Comparison of ENCODE assay signal across 13 cellular contexts in the genomic region with DNA sequence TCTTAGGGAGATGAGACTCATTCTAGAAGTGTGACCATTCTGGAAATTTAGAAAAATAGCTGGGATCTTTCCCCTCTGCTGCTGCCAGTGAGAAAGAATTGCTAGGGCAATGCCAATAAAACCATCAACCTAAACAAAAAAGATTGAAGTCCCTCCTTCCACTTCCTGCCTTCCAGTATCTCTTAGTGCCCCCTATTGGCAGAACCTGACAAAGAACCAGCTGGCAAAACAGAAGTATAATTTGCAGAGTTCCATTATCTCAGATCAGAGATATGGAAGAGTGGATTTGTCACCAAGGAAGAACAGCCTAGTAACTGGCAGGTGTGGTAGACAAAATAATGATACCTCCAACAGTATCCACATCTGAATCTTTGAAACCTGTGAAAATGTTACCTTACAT. TPM values are rescaled to one million over a fixed set of nuclear protein-coding genes. Genes with fewer than 3 reads are reported as not detected.
DNase-seq lines count a peak whose midpoint lies in the region; ATAC-seq and TF ChIP-seq lines count a peak whose summit lies in the region.
"Had no signal": no experiment of that assay in that cellular context is flagged by ENCODE, and none has a peak within 500 bp of the region (broad histone marks: within the 10 kb centered on the region; RNA-seq: fewer than 3 reads in every experiment).

No MANE protein-coding gene starts in this region.

- TF ChIP-seq CTCF in NB4 (IDR thresholded peaks at IDR 0.05; ENCODE audit: low read depth, low read length) (peak; percentile 62), epithelial cell of proximal tubule (conservative IDR thresholded peaks at IDR 0.05; ENCODE audit: low read depth, low read length) (peak; percentile 58), progenitor cell of endocrine pancreas (IDR thresholded peaks at IDR 0.05; ENCODE audit: unreplicated experiment) (peak; percentile 42)

- no peaks in the 10 kb centered on the region for H3K27me3 Mint-ChIP-seq in progenitor cell of endocrine pancreas
- H3K27me3 Mint-ChIP-seq in T-helper 17 cell: no peaks in the 10 kb centered on the region
- H3K27me3 Mint-ChIP-seq: stimulated activated naive CD8-positive, alpha-beta T cell treated with anti-CD3 and anti-CD28 coated beads, Interleukin-15, Interleukin-2, amounts not matched to agents 100 ng/mL and 50 ng/mL, for 24 hours had no signal

- no peaks in the 10 kb centered on the region for H3K9me3 ChIP-seq in T-helper 17 cell (ENCODE audit: control insufficient read depth, low read length, poor library complexity, severe bottlenecking)

- H3K4me1 Mint-ChIP-seq in progenitor cell of endocrine pancreas (ENCODE audit: low read depth) (peaks cover 11% of the 10 kb centered on the region), T-helper 17 cell (no peaks in the 10 kb centered on the region)

- no peak for ATAC-seq in GM21528 (IDR thresholded peaks at IDR 0.05; ENCODE audit: low FRiP score, unreplicated experiment)
- ATAC-seq in GM19035 (IDR thresholded peaks at IDR 0.05; ENCODE audit: unreplicated experiment): no peak
- no peak for ATAC-seq in T-helper 17 cell

- H3K27ac Mint-ChIP-seq in progenitor cell of endocrine pancreas: no peak overlapping the region
- H3K27ac Mint-ChIP-seq in T-helper 17 cell: no peak overlapping the region
- H3K27ac Mint-ChIP-seq: stimulated activated naive CD8-positive, alpha-beta T cell treated with anti-CD3 and anti-CD28 coated beads, Interleukin-15, Interleukin-2, amounts not matched to agents 100 ng/mL and 50 ng/mL, for 24 hours had no signal

- H3K4me3 ChIP-seq in NB4 (ENCODE audit: low read depth, low read length): no peak overlapping the region
- H3K4me3 ChIP-seq in epithelial cell of proximal tubule (ENCODE audit: low read depth, low read length): no peak overlapping the region

- TF ChIP-seq POLR2A in NB4 (IDR thresholded peaks at IDR 0.05; ENCODE audit: extremely low read depth, insufficient read length): no peak

- no peak overlapping the region for H3K4me3 Mint-ChIP-seq in progenitor cell of endocrine pancreas (ENCODE audit: low read depth)
- H3K4me3 Mint-ChIP-seq in T-helper 17 cell: no peak overlapping the region
- H3K4me3 Mint-ChIP-seq: stimulated activated naive CD8-positive, alpha-beta T cell treated with anti-CD3 and anti-CD28 coated beads, Interleukin-15, Interleukin-2, amounts not matched to agents 100 ng/mL and 50 ng/mL, for 24 hours had no signal

- no peaks in the 10 kb centered on the region for H3K36me3 Mint-ChIP-seq in progenitor cell of endocrine pancreas (ENCODE audit: insufficient read depth)
- no peaks in the 10 kb centered on the region for H3K36me3 Mint-ChIP-seq in T-helper 17 cell (ENCODE audit: low read depth)

- peak; percentile 35 for DNase-seq in NCI-H82 (lab: John Stamatoyannopoulos, UW)
- DNase-seq in NCI-H82 treated with DMSO at 0.1 percent for 48 hours (lab: John Stamatoyannopoulos, UW; ENCODE audit: unreplicated experiment): no peak
- DNase-seq in NB4 (ENCODE audit: low read depth): peak; percentile 40
- no peak for DNase-seq in epithelial cell of proximal tubule (ENCODE audit: low read depth)
- no peak for DNase-seq in progenitor cell of endocrine pancreas (ENCODE audit: low spot score, unreplicated experiment)
- no peak for DNase-seq in T-helper 17 cell
- DNase-seq: NCI-H226; stimulated activated CD4-positive, alpha-beta T cell treated with anti-CD3 and anti-CD28 coated beads, Interleukin-15, amount 100 ng/mL, for 24 hours; T-helper 1 cell had no signal

- peaks cover 5% of the 10 kb centered on the region for H3K9me3 Mint-ChIP-seq in progenitor cell of endocrine pancreas (ENCODE audit: low read depth)
- H3K9me3 Mint-ChIP-seq: stimulated activated naive CD8-positive, alpha-beta T cell treated with anti-CD3 and anti-CD28 coated beads, Interleukin-15, Interleukin-2, amounts not matched to agents 100 ng/mL and 50 ng/mL, for 24 hours had no signal

RNA-seq across cellular contexts. Expression of a gene that starts 13.8 kb away (rescaled TPM):
- total RNA-seq in epithelial cell of proximal tubule: 0.07 and 0.46 TPM in 2 replicates
- total RNA-seq in progenitor cell of endocrine pancreas: 1.1 and 1.2 TPM in 2 replicates
- not detected for total RNA-seq in T-helper 17 cell
- total RNA-seq: activated CD8-positive, alpha-beta memory T cell treated with anti-CD3 and anti-CD28 coated beads for 36 hours had no signal

Comparison
In these comparisons a context has a peak if more than half of its experiments do, and no peak if none do; other contexts are left out.
1. DNase-seq: peak in NCI-H82 (single experiment) and NB4 (single experiment); none in NCI-H82 treated with DMSO at 0.1 percent for 48 hours (single experiment), epithelial cell of proximal tubule (single experiment), progenitor cell of endocrine pancreas (single experiment) and T-helper 17 cell (0 of 3).
2. Peak in every context shown above with its lines, with median percentiles within 50 percentile points of each other: CTCF ChIP-seq.